In the genomic region with DNA sequence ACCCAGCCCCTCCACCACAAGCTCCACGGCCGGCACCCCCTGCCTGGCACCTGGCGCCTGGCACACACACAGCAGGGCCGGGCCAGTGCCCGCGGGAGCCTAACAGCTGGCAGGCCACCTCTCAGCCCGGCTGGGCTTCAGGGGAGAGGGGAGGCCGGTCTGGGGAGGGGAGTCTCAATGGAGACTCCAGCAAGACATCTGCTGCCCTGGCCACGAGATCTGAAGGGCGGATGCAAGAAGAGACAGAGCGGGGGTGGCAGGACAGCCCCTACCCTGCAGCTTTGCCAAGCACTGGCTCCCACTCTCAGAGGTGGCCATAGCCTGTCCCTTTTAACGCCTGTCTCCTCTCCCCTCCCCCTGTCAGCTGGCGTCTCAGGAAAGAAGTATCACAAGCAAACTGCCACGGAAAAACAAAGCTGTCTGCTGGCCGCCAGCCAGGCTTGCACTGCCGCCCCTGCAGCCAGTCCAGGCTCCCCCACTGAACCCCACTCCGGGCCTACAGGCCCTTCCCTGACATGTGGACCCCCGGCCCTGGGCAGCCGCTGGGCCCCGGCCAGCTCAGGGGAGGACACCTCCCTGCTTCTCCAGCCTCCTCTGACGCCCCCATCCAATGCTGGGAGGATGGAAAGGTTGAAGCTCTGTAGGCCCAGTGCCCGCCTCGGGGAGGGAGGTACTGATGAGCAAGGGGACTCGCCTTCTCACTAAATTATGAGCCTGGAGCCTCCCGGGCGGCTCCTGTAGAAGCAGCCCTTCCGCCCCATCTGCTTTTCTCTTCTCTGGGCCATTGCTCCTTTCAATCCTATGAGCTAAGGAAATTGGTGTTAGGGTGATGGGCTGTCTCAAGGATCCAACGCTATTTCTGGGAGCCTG, we compare ENCODE assay signal across 9 cellular contexts.
DNase-seq lines count a peak whose midpoint lies in the region; ATAC-seq and TF ChIP-seq lines count a peak whose summit lies in the region.
"Had no signal": no experiment of that assay in that cellular context is flagged by ENCODE, and none has a peak within 500 bp of the region (broad histone marks: within the 10 kb centered on the region; RNA-seq: fewer than 3 reads in every experiment).

No MANE protein-coding gene starts in this region.

- no peak overlapping the region for H3K27ac Mint-ChIP-seq in activated naive CD8-positive, alpha-beta T cell treated with anti-CD3 and anti-CD28 coated beads for 36 hours
- H3K27ac Mint-ChIP-seq in activated T-cell treated with anti-CD3 and anti-CD28 coated beads, Interleukin-2, amount 50 U/mL, for 72 hours = no peak overlapping the region
- H3K27ac Mint-ChIP-seq: activated T-cell treated with anti-CD3 and anti-CD28 coated beads, Interleukin-2, amount 50 U/mL, for 24 hours had no signal

- no peaks in the 10 kb centered on the region for H3K9me2 ChIP-seq in SK-N-SH

- H3K79me2 ChIP-seq in SK-N-SH (ENCODE audit: insufficient read depth) = no peaks in the 10 kb centered on the region
- H3K79me2 ChIP-seq in smooth muscle cell (ENCODE audit: low read depth) = no peaks in the 10 kb centered on the region

- H3K27ac ChIP-seq in SK-N-SH (ENCODE audit: low read depth in 2 of 2, low read length in 1 of 2) (peak overlapping the region in 1 of 2 experiments; percentile 86; a peak in 2 of 4 replicates), smooth muscle cell (ENCODE audit: low read depth) (no peak overlapping the region)

- H3K27me3 ChIP-seq in SK-N-SH (ENCODE audit: insufficient read depth) = no peaks in the 10 kb centered on the region
- H3K27me3 ChIP-seq in smooth muscle cell (ENCODE audit: low read depth) = no peaks in the 10 kb centered on the region

- H3K4me3 Mint-ChIP-seq in activated naive CD8-positive, alpha-beta T cell treated with anti-CD3 and anti-CD28 coated beads for 36 hours = no peak overlapping the region
- no peak overlapping the region for H3K4me3 Mint-ChIP-seq in activated T-cell treated with anti-CD3 and anti-CD28 coated beads, Interleukin-2, amount 50 U/mL, for 72 hours
- H3K4me3 Mint-ChIP-seq: activated T-cell treated with anti-CD3 and anti-CD28 coated beads, Interleukin-2, amount 50 U/mL, for 24 hours had no signal

- ATAC-seq in GM18519 (IDR thresholded peaks at IDR 0.05; ENCODE audit: low FRiP score, unreplicated experiment) = no peak
- ATAC-seq in activated T-cell treated with anti-CD3 and anti-CD28 coated beads, Interleukin-2, amount 50 U/mL, for 72 hours (replicated peaks in 1 of 2) = no peak

- TF ChIP-seq EP300 in SK-N-SH (IDR thresholded peaks at IDR 0.05; ENCODE audit: borderline replicate concordance in 1 of 2, low read depth in 1 of 2, low read length in 1 of 2) = peak in 1 of 2 experiments; percentile 47; a peak in 1 of 4 replicates

- TF ChIP-seq CTCF in SK-N-SH (IDR thresholded peaks at IDR 0.05) (no peak), smooth muscle cell (IDR thresholded peaks at IDR 0.05; ENCODE audit: borderline replicate concordance, insufficient read depth, poor library complexity, severe bottlenecking) (no peak)

- WGBS in SK-N-SH (ENCODE audit: low lambda C conversion rate) = 67% methylated on average over 22 of the region's 28 CpGs
- WGBS in smooth muscle cell (ENCODE audit: low lambda C conversion rate) = 73% methylated on average over 28 of the region's 28 CpGs

- no peaks in the 10 kb centered on the region for H3K9me3 ChIP-seq in SK-N-SH
- H3K9me3 ChIP-seq in smooth muscle cell (replicated peaks; ENCODE audit: low read depth) = no peaks in the 10 kb centered on the region

- no peaks in the 10 kb centered on the region for H3K36me3 Mint-ChIP-seq in activated naive CD8-positive, alpha-beta T cell treated with anti-CD3 and anti-CD28 coated beads for 36 hours
- no peaks in the 10 kb centered on the region for H3K36me3 Mint-ChIP-seq in activated T-cell treated with anti-CD3 and anti-CD28 coated beads, Interleukin-2, amount 50 U/mL, for 72 hours (ENCODE audit: insufficient read depth in 2 of 2)

- H3K36me3 ChIP-seq in SK-N-SH (replicated peaks in 1 of 2; ENCODE audit: control insufficient read depth in 1 of 2, insufficient read depth in 2 of 2, low read length in 1 of 2) (no peaks in the 10 kb centered on the region), smooth muscle cell (ENCODE audit: low read depth) (no peaks in the 10 kb centered on the region)

- H3K9me3 Mint-ChIP-seq in activated naive CD8-positive, alpha-beta T cell treated with anti-CD3 and anti-CD28 coated beads for 36 hours = no peaks in the 10 kb centered on the region
- no peaks in the 10 kb centered on the region for H3K9me3 Mint-ChIP-seq in activated T-cell treated with anti-CD3 and anti-CD28 coated beads, Interleukin-2, amount 50 U/mL, for 72 hours
- H3K9me3 Mint-ChIP-seq: activated T-cell treated with anti-CD3 and anti-CD28 coated beads, Interleukin-2, amount 50 U/mL, for 24 hours had no signal

- H3K4me2 ChIP-seq in SK-N-SH (peak overlapping the region; percentile 37; the same call in 1 of the 2 replicates), smooth muscle cell (peak overlapping the region; percentile 24)

- H3K4me1 ChIP-seq in SK-N-SH (ENCODE audit: control insufficient read depth in 1 of 2, insufficient read depth in 2 of 2, low read depth in 1 of 2, low read length in 1 of 2) = peaks cover 22 to 31% of the 10 kb centered on the region in 2 experiments; a peak in 3 of 4 replicates
- H3K4me1 ChIP-seq in smooth muscle cell (ENCODE audit: low read depth) = peaks cover 14% of the 10 kb centered on the region

- H3F3A ChIP-seq in SK-N-SH (replicated peaks; ENCODE audit: insufficient read depth) (peaks cover 10% of the 10 kb centered on the region), smooth muscle cell (ENCODE audit: low read depth) (peaks cover 2% of the 10 kb centered on the region)

- CTCF ChIA-PET in SK-N-SH (lab: Yijun Ruan, JAX) = interaction anchor here (1.2 to 2.0 kb wide), 4 partner anchors 13 to 966 kb away, joined by 4 to 6 read pairs (median 4); no protein-coding TSS in a partner anchor

- TF ChIP-seq RAD21 in SK-N-SH (IDR thresholded peaks at IDR 0.05; ENCODE audit: low read length) = no peak

- peak overlapping the region; percentile 96 for H2AFZ ChIP-seq in SK-N-SH (ENCODE audit: low read depth)
- H2AFZ ChIP-seq in smooth muscle cell (ENCODE audit: low read depth) = peak overlapping the region; percentile 75

- DNase-seq in NCI-H1105 treated with DMSO at 0.1 percent for 48 hours (lab: John Stamatoyannopoulos, UW) = peak; percentile 86
- peak; percentile 84 for DNase-seq in SK-N-SH
- peak in 37 of 51 donors; percentile 21 to 83 (median 54) for DNase-seq in hypothalamus (lab: John Stamatoyannopoulos, UW)
- no peak for DNase-seq in smooth muscle cell (lab: John Stamatoyannopoulos, UW; ENCODE audit: unreplicated experiment)
- DNase-seq in activated T-cell treated with anti-CD3 and anti-CD28 coated beads, Interleukin-2, amount 50 U/mL, for 1 hour = no peak
- no peak for DNase-seq in activated naive CD8-positive, alpha-beta T cell treated with anti-CD3 and anti-CD28 coated beads for 36 hours
- DNase-seq in activated T-cell treated with anti-CD3 and anti-CD28 coated beads, Interleukin-2, amount 50 U/mL, for 72 hours = no peak
- DNase-seq: activated T-cell treated with anti-CD3 and anti-CD28 coated beads, Interleukin-2, amount 50 U/mL, for 24 hours had no signal

- no peaks in the 10 kb centered on the region for H4K20me1 ChIP-seq in SK-N-SH (ENCODE audit: insufficient read depth)
- H4K20me1 ChIP-seq in smooth muscle cell (ENCODE audit: low read depth) = no peaks in the 10 kb centered on the region

- H3K4me3 ChIP-seq in SK-N-SH (ENCODE audit: low read depth in 2 of 2, low read length in 1 of 2) (no peak overlapping the region), smooth muscle cell (no peak overlapping the region)

- peak overlapping the region; percentile 25; the same call in 1 of the 2 replicates for H3K9ac ChIP-seq in SK-N-SH
- H3K9ac ChIP-seq in smooth muscle cell (ENCODE audit: low read depth) = peak overlapping the region; percentile 11

- H3K27me3 Mint-ChIP-seq in activated naive CD8-positive, alpha-beta T cell treated with anti-CD3 and anti-CD28 coated beads for 36 hours = no peaks in the 10 kb centered on the region
- no peaks in the 10 kb centered on the region for H3K27me3 Mint-ChIP-seq in activated T-cell treated with anti-CD3 and anti-CD28 coated beads, Interleukin-2, amount 50 U/mL, for 72 hours (ENCODE audit: low read depth)
- H3K27me3 Mint-ChIP-seq: activated T-cell treated with anti-CD3 and anti-CD28 coated beads, Interleukin-2, amount 50 U/mL, for 24 hours had no signal

- H3K4me1 Mint-ChIP-seq in activated naive CD8-positive, alpha-beta T cell treated with anti-CD3 and anti-CD28 coated beads for 36 hours = peaks cover 17% of the 10 kb centered on the region
- H3K4me1 Mint-ChIP-seq in activated T-cell treated with anti-CD3 and anti-CD28 coated beads, Interleukin-2, amount 50 U/mL, for 72 hours (ENCODE audit: low read depth) = peaks cover 22% of the 10 kb centered on the region

- POLR2A ChIA-PET in SK-N-SH (lab: Yijun Ruan, JAX) = interaction anchor here (0.7 to 2.1 kb wide), 2 partner anchors 10 to 1230 kb away, joined by 4 to 7 read pairs; no protein-coding TSS in a partner anchor

TF ChIP-seq in SK-N-SH, 30 proteins besides CTCF, POLR2A, EP300 and RAD21 (continues in another document):
- TF ChIP-seq TAF1 (IDR thresholded peaks at IDR 0.05; ENCODE audit: borderline replicate concordance, low read depth, low read length) = no peak
- no peak for TF ChIP-seq EZH2phosphoT487 (IDR thresholded peaks at IDR 0.05; ENCODE audit: borderline replicate concordance, low read depth)
- TF ChIP-seq, protein P1, sequence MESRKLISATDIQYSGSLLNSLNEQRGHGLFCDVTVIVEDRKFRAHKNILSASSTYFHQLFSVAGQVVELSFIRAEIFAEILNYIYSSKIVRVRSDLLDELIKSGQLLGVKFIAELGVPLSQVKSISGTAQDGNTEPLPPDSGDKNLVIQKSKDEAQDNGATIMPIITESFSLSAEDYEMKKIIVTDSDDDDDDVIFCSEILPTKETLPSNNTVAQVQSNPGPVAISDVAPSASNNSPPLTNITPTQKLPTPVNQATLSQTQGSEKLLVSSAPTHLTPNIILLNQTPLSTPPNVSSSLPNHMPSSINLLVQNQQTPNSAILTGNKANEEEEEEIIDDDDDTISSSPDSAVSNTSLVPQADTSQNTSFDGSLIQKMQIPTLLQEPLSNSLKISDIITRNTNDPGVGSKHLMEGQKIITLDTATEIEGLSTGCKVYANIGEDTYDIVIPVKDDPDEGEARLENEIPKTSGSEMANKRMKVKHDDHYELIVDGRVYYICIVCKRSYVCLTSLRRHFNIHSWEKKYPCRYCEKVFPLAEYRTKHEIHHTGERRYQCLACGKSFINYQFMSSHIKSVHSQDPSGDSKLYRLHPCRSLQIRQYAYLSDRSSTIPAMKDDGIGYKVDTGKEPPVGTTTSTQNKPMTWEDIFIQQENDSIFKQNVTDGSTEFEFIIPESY (IDR thresholded peaks at IDR 0.05; ENCODE audit: borderline replicate concordance, low read depth) = no peak

Comparison
In these comparisons a context has a peak if more than half of its experiments do, and no peak if none do; other contexts are left out.
1. DNase-seq: peak in NCI-H1105 treated with DMSO at 0.1 percent for 48 hours (single experiment), SK-N-SH (single experiment) and hypothalamus (37 of 51); none in smooth muscle cell (single experiment), activated T-cell treated with anti-CD3 and anti-CD28 coated beads, Interleukin-2, amount 50 U/mL, for 1 hour (single experiment), activated naive CD8-positive, alpha-beta T cell treated with anti-CD3 and anti-CD28 coated beads for 36 hours (single experiment) and activated T-cell treated with anti-CD3 and anti-CD28 coated beads, Interleukin-2, amount 50 U/mL, for 72 hours (0 of 2).